9 cellular contexts compared by ENCODE assay signal in genomic region chr1:52518962-52519361, GRCh38.
"Had no signal": no experiment of that assay in that cellular context is flagged by ENCODE, and none has a peak within 500 bp of the region (broad histone marks: within the 10 kb centered on the region; RNA-seq: fewer than 3 reads in every experiment).

No MANE protein-coding gene starts in this region.

- H3K4me3 ChIP-seq: GM23248, HAP-1 had no signal

- H3K9ac ChIP-seq: GM23248 had no signal

- H3K27ac ChIP-seq: GM23248, HL-60 had no signal

- ATAC-seq: HCT116, HepG2 had no signal

- H3K4me3 Mint-ChIP-seq: IgD-negative memory B cell had no signal

- H2AFZ ChIP-seq: GM23248 had no signal

- DNase-seq: GM23248, GOT3, H7, KBM-7 had no signal

- H3K9me3 Mint-ChIP-seq: IgD-negative memory B cell had no signal

- H3K27me3 Mint-ChIP-seq: IgD-negative memory B cell had no signal

- H3K9me3 ChIP-seq: HAP-1 had no signal
